Comparison of ENCODE assay signal across 8 cellular contexts in the genomic region with DNA sequence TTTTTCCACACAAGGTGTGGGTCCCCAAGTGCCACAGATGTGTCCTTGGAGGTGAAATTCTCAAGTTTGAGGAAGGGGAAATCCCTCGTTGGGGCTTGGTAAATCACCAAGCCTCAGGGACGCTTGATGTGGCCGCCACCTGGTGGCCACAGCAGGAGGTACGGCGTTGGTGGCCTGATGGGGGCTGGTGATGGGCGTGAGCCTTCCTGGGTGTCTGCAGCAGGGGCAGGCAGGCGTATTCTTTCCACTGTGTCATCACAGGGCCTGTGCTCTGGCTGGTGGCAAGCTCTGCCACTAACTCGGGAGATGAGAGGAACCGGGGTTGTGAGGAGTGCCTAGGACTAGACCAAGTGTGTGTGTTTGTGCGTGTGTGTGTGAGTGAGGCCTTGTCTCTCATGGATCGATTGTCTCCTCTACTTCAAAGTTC. TPM values are rescaled to one million over a fixed set of nuclear protein-coding genes. Genes with fewer than 3 reads are reported as not detected.
DNase-seq lines count a peak whose midpoint lies in the region; ATAC-seq and TF ChIP-seq lines count a peak whose summit lies in the region.

No MANE protein-coding gene starts in this region.

- H3K27me3 ChIP-seq in PC-3 (ENCODE audit: low read length) = no peaks in the 10 kb centered on the region
- H3K27me3 ChIP-seq in fibroblast of lung (ENCODE audit: control insufficient read depth, insufficient read depth, low read length) = no peaks in the 10 kb centered on the region
- no peaks in the 10 kb centered on the region for H3K27me3 ChIP-seq in neural progenitor cell

- CTCF ChIA-PET in PC-3 (lab: Charles Lee) = interaction anchor here (0.5 to 0.6 kb wide), 2 partner anchors 31 to 84 kb away, joined by 3 read pairs; no protein-coding TSS in a partner anchor

- H3K4me2 ChIP-seq in PC-3 (ENCODE audit: low read length) (peak overlapping the region; percentile 44), fibroblast of lung (ENCODE audit: extremely low read depth, insufficient read depth, low read length) (no peak overlapping the region), neural progenitor cell (no peak overlapping the region)

- DNase-seq in CMK (ENCODE audit: low read depth) (peak; percentile 17), PC-3 (peak; percentile 90), fibroblast of lung (ENCODE audit: low read depth in 2 of 2) (peak; percentile 66 to 67), neural progenitor cell (ENCODE audit: low spot score) (peak; percentile 80), stromal cell of bone marrow (ENCODE audit: low read depth) (peak; percentile 45)
- DNase-seq in activated T-cell treated with anti-CD3 and anti-CD28 coated beads, Interleukin-2, amount 50 U/mL, for 24 hours = peak; percentile 87

- H3K27ac Mint-ChIP-seq in activated T-cell treated with anti-CD3 and anti-CD28 coated beads, Interleukin-2, amount 50 U/mL, for 24 hours = peak overlapping the region; percentile 78
- peak overlapping the region; percentile 67 for H3K27ac Mint-ChIP-seq in neural progenitor cell

- no peaks in the 10 kb centered on the region for H3K27me3 Mint-ChIP-seq in activated T-cell treated with anti-CD3 and anti-CD28 coated beads, Interleukin-2, amount 50 U/mL, for 24 hours
- H3K27me3 Mint-ChIP-seq in neural progenitor cell (ENCODE audit: insufficient read depth, low read depth) = no peaks in the 10 kb centered on the region

- no peak overlapping the region for H3K4me3 Mint-ChIP-seq in activated T-cell treated with anti-CD3 and anti-CD28 coated beads, Interleukin-2, amount 50 U/mL, for 24 hours
- H3K4me3 Mint-ChIP-seq in neural progenitor cell = no peak overlapping the region

- intact Hi-C loops in PC-3 (cut with micrococcal nuclease) = loop anchor here (1.0 to 2.0 kb wide), 6 partner anchors 41 to 226 kb away; a partner anchor contains a TSS

- H3K9ac ChIP-seq in PC-3 (ENCODE audit: low read length) (no peak overlapping the region), fibroblast of lung (ENCODE audit: insufficient read depth, low read length) (no peak overlapping the region), neural progenitor cell (no peak overlapping the region)

- H2AFZ ChIP-seq in PC-3 (ENCODE audit: low read length) = peak overlapping the region; percentile 49; the same call in 1 of the 2 replicates
- no peak overlapping the region for H2AFZ ChIP-seq in fibroblast of lung (ENCODE audit: low read length)
- H2AFZ ChIP-seq in neural progenitor cell (replicated peaks) = no peak overlapping the region

- H3K36me3 ChIP-seq in PC-3 (ENCODE audit: low read depth, low read length) = no peaks in the 10 kb centered on the region
- H3K36me3 ChIP-seq in fibroblast of lung (ENCODE audit: control insufficient read depth, insufficient read depth, low read length) = no peaks in the 10 kb centered on the region
- H3K36me3 ChIP-seq in neural progenitor cell = no peaks in the 10 kb centered on the region

- H3K27ac ChIP-seq in PC-3 (ENCODE audit: low read length) (no peak overlapping the region), fibroblast of lung (ENCODE audit: insufficient read depth, low read length) (no peak overlapping the region), neural progenitor cell (no peak overlapping the region)

- H3K4me1 Mint-ChIP-seq in activated T-cell treated with anti-CD3 and anti-CD28 coated beads, Interleukin-2, amount 50 U/mL, for 24 hours (ENCODE audit: low read depth) = peaks cover 14% of the 10 kb centered on the region
- peaks cover 42% of the 10 kb centered on the region for H3K4me1 Mint-ChIP-seq in neural progenitor cell

- H3K4me1 ChIP-seq in PC-3 (ENCODE audit: insufficient read depth, low read length) (peaks cover 12% of the 10 kb centered on the region; the same call in 1 of the 2 replicates), fibroblast of lung (ENCODE audit: control insufficient read depth, extremely low read depth, insufficient read depth, low read length) (peaks cover 7% of the 10 kb centered on the region), neural progenitor cell (peaks cover 11% of the 10 kb centered on the region)

- no peaks in the 10 kb centered on the region for H3K9me2 ChIP-seq in PC-3 (replicated peaks; ENCODE audit: low read length)

- no peaks in the 10 kb centered on the region for H3F3A ChIP-seq in PC-3 (ENCODE audit: low read length, unreplicated experiment)
- no peaks in the 10 kb centered on the region for H3F3A ChIP-seq in neural progenitor cell (ENCODE audit: low read depth)

- H4K20me1 ChIP-seq in PC-3 (ENCODE audit: low read length) (no peaks in the 10 kb centered on the region), fibroblast of lung (ENCODE audit: control insufficient read depth, extremely low read depth, insufficient read depth, low read length) (no peaks in the 10 kb centered on the region), neural progenitor cell (ENCODE audit: low read depth) (no peaks in the 10 kb centered on the region)

- POLR2A ChIA-PET in PC-3 (lab: Charles Lee; ENCODE audit: unreplicated experiment) = no interaction called here

- H3K9me3 Mint-ChIP-seq in activated T-cell treated with anti-CD3 and anti-CD28 coated beads, Interleukin-2, amount 50 U/mL, for 24 hours = no peaks in the 10 kb centered on the region
- peaks cover 2% of the 10 kb centered on the region for H3K9me3 Mint-ChIP-seq in neural progenitor cell

- H3K36me3 Mint-ChIP-seq in activated T-cell treated with anti-CD3 and anti-CD28 coated beads, Interleukin-2, amount 50 U/mL, for 24 hours (ENCODE audit: low read depth) = no peaks in the 10 kb centered on the region
- no peaks in the 10 kb centered on the region for H3K36me3 Mint-ChIP-seq in neural progenitor cell

- no peak overlapping the region for H3K4me3 ChIP-seq in PC-3 (ENCODE audit: low read length)
- H3K4me3 ChIP-seq in fibroblast of lung (replicated peaks in 1 of 4; ENCODE audit: control extremely low read depth in 1 of 4, insufficient read depth in 1 of 4, low read depth in 3 of 4, low read length in 4 of 4) = no peak overlapping the region
- H3K4me3 ChIP-seq in neural progenitor cell = no peak overlapping the region

- no peaks in the 10 kb centered on the region for H3K9me3 ChIP-seq in PC-3 (ENCODE audit: low read length)
- H3K9me3 ChIP-seq in fibroblast of lung (ENCODE audit: control insufficient read depth, insufficient read depth, low read depth, low read length) = no peaks in the 10 kb centered on the region
- no peaks in the 10 kb centered on the region for H3K9me3 ChIP-seq in neural progenitor cell (ENCODE audit: low read depth)

- TF ChIP-seq CTCF in PC-3 (conservative IDR thresholded peaks at IDR 0.05; ENCODE audit: low read depth, low read length) (peak; percentile 97), fibroblast of lung (conservative IDR thresholded peaks at IDR 0.05 in 1 of 2, IDR thresholded peaks at IDR 0.05 in 1 of 2; ENCODE audit: low read depth in 1 of 2, low read length in 2 of 2) (peak; percentile 86 to 91), neural progenitor cell (IDR thresholded peaks at IDR 0.05) (peak; percentile 84)

- ATAC-seq in GM19351 (IDR thresholded peaks at IDR 0.05; ENCODE audit: unreplicated experiment) (peak; percentile 96), HG03378 (IDR thresholded peaks at IDR 0.05; ENCODE audit: unreplicated experiment) (peak; percentile 78), PC-3 (peak; percentile 87)

- BruUV-seq in PC-3 (replicated peaks; lab: Mats Ljungman, UMichigan) = no TSS peak

- no peaks in the 10 kb centered on the region for H3K79me2 ChIP-seq in PC-3 (ENCODE audit: low read length)
- H3K79me2 ChIP-seq in fibroblast of lung (ENCODE audit: control insufficient read depth, insufficient read depth, low read length) = no peaks in the 10 kb centered on the region
- no peaks in the 10 kb centered on the region for H3K79me2 ChIP-seq in neural progenitor cell (ENCODE audit: low read depth)

RNA-seq across cellular contexts. Expression of a gene that starts 4.2 kb away (rescaled TPM):
- 9.8 and 10.8 TPM in 2 replicates for total RNA-seq in PC-3 (2014; rRNA removed)
- 17.7 and 20.5 TPM in 2 replicates for total RNA-seq in fibroblast of lung
- polyA plus RNA-seq in fibroblast of lung = 14.6 and 19.0 TPM in 2 replicates
- 11.6 and 18.8 TPM in 2 replicates for polyA plus RNA-seq in fibroblast of lung (2012)
- polyA minus RNA-seq in fibroblast of lung (ENCODE audit: low replicate concordance) = 39.8 and 51.4 TPM in 2 replicates
- total RNA-seq in neural progenitor cell (ENCODE audit: low replicate concordance) = 4.3 and 7.6 TPM in 2 replicates

RNA-seq across cellular contexts. Expression of a gene that starts 40.9 kb away (rescaled TPM):
- total RNA-seq in PC-3 (2014; rRNA removed) (13.1 and 13.6 TPM in 2 replicates), fibroblast of lung (9.5 and 10.2 TPM in 2 replicates), neural progenitor cell (ENCODE audit: low replicate concordance) (29.3 and 39.6 TPM in 2 replicates)
- 13.6 and 14.8 TPM in 2 replicates for polyA plus RNA-seq in fibroblast of lung
- polyA plus RNA-seq in fibroblast of lung (2012) = 6.4 and 7.4 TPM in 2 replicates
- 3.4 and 4.1 TPM in 2 replicates for polyA minus RNA-seq in fibroblast of lung (ENCODE audit: low replicate concordance)

RNA-seq across cellular contexts. Expression of a gene that starts 44.4 kb away (rescaled TPM):
- total RNA-seq in PC-3 (2014; rRNA removed) (0.07 and 0.29 TPM in 2 replicates), fibroblast of lung (under 0.01 TPM in 2 replicates), neural progenitor cell (ENCODE audit: low replicate concordance) (0.11 and 0.71 TPM in 2 replicates)
- polyA plus RNA-seq in fibroblast of lung = 0.02 and 0.16 TPM in 2 replicates
- polyA plus RNA-seq in fibroblast of lung (2012) = 0.05 and 0.12 TPM in 2 replicates
- 0.20 TPM in 1 of 2 replicates, not detected in the other for polyA minus RNA-seq in fibroblast of lung (ENCODE audit: low replicate concordance)

Comparison
In these comparisons a context has a peak if more than half of its experiments do, and no peak if none do; other contexts are left out.
1. DNase-seq: peak in every context shown above with its lines; median percentile 90 in PC-3; 87 in activated T-cell treated with anti-CD3 and anti-CD28 coated beads, Interleukin-2, amount 50 U/mL, for 24 hours; 80 in neural progenitor cell; 66 in fibroblast of lung; 45 in stromal cell of bone marrow; 17 in CMK.